In the genomic region with DNA sequence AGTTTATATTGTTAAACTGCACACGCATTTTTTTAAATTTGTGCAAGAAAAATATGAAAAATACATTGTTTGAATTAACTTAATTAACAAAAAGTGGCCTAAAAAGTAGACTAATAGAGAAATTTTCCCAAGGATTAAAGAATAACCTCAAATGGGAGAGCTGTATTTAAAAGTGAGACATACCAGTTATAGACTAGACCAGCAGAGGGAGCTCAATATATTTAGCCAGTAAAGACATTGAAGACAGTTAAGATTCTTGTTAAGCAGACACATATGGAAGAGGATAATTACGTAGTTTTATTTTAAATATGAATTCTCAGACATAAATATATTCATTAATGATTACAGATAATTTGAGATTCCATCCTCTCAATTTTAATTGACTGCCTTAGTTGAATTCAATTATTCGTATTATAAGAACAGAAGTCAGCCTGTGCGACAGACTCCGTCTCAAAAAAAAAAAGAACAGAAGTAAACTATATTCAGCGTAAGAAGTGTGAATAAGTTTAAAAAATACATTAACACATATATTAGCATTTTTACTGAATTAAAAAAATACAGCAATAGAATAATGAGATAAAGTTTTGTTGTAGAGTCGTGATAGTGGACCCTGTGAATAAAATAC, we compare ENCODE assay signal across 9 cellular contexts.
DNase-seq lines count a peak whose midpoint lies in the region; ATAC-seq and TF ChIP-seq lines count a peak whose summit lies in the region.
"Had no signal": no experiment of that assay in that cellular context is flagged by ENCODE, and none has a peak within 500 bp of the region (broad histone marks: within the 10 kb centered on the region; RNA-seq: fewer than 3 reads in every experiment).

No MANE protein-coding gene starts in this region.

- H3K36me3 Mint-ChIP-seq in Caco-2 (ENCODE audit: insufficient read depth, unreplicated experiment) (no peaks in the 10 kb centered on the region), mesothelial cell of epicardium (no peaks in the 10 kb centered on the region)

- DNase-seq in Caco-2 (peak in 1 of 2 experiments; percentile 41), NCI-H748 (lab: John Stamatoyannopoulos, UW; ENCODE audit: unreplicated experiment) (peak; percentile 65), cerebellum (ENCODE audit: low spot score) (peak; percentile 6), mesothelial cell of epicardium (ENCODE audit: low spot score in 2 of 2, unreplicated experiment in 2 of 2) (no peak), KG1 (lab: John Stamatoyannopoulos, UW) (no peak)

- H3K4me1 Mint-ChIP-seq in Caco-2 (ENCODE audit: low read depth, unreplicated experiment) (peaks cover 11% of the 10 kb centered on the region), mesothelial cell of epicardium (peaks cover 11% of the 10 kb centered on the region)

- H3K36me3 ChIP-seq in Caco-2 (ENCODE audit: control insufficient read depth, insufficient read depth, low read length) = no peaks in the 10 kb centered on the region
- H3K36me3 ChIP-seq: SJSA1 had no signal

- H3K27me3 Mint-ChIP-seq in Caco-2 (ENCODE audit: insufficient read depth, unreplicated experiment) (no peaks in the 10 kb centered on the region), mesothelial cell of epicardium (ENCODE audit: low read depth) (no peaks in the 10 kb centered on the region)

- H3K4me3 Mint-ChIP-seq in Caco-2 (ENCODE audit: unreplicated experiment) (no peak overlapping the region), mesothelial cell of epicardium (no peak overlapping the region)

- H3K4me3 ChIP-seq in Caco-2 (ENCODE audit: low read depth, low read length) = no peak overlapping the region
- H3K4me3 ChIP-seq: SJSA1 had no signal

- H3K4me1 ChIP-seq in Caco-2 = no peaks in the 10 kb centered on the region
- H3K4me1 ChIP-seq: SJSA1 had no signal

- ATAC-seq in GM19452 (IDR thresholded peaks at IDR 0.05; ENCODE audit: unreplicated experiment) (peak; percentile 57), HG03439 (IDR thresholded peaks at IDR 0.05; ENCODE audit: unreplicated experiment) (peak; percentile 72), esophagus mucosa (no peak)

- H3K27me3 ChIP-seq in Caco-2 (replicated peaks; ENCODE audit: control insufficient read depth, insufficient read depth, low read length) = no peaks in the 10 kb centered on the region
- H3K27me3 ChIP-seq: SJSA1 had no signal

- H3K9me3 ChIP-seq in Caco-2 = no peaks in the 10 kb centered on the region
- H3K9me3 ChIP-seq: SJSA1 had no signal

- CTCF ChIA-PET in Caco-2 (lab: Charles Lee) = interaction anchor here (0.6 kb wide), 1 partner anchor 1166 kb away, joined by 6 read pairs; no protein-coding TSS in a partner anchor

- intact Hi-C loops in Caco-2 (cut with micrococcal nuclease; ENCODE audit: unreplicated experiment) = loop anchor here (1.0 to 10.0 kb wide), 6 partner anchors 161 to 773 kb away; no protein-coding TSS in a partner anchor

- no peak overlapping the region for H3K27ac Mint-ChIP-seq in Caco-2 (ENCODE audit: unreplicated experiment)
- peak overlapping the region; percentile 71 for H3K27ac Mint-ChIP-seq in mesothelial cell of epicardium

- POLR2A ChIA-PET in Caco-2 (lab: Charles Lee) = no interaction called here

- no TSS peak for BruUV-seq in Caco-2 (replicated peaks; lab: Mats Ljungman, UMichigan)

- no peaks in the 10 kb centered on the region for H3K9me3 Mint-ChIP-seq in Caco-2 (ENCODE audit: unreplicated experiment)
- peaks cover 8% of the 10 kb centered on the region for H3K9me3 Mint-ChIP-seq in mesothelial cell of epicardium

- TF ChIP-seq CTCF in Caco-2 (IDR thresholded peaks at IDR 0.05; ENCODE audit: insufficient read depth in 1 of 2, low read depth in 1 of 2, low read length in 1 of 2, severe bottlenecking in 1 of 2, unreplicated experiment in 1 of 2) = peak; percentile 52 to 54
- TF ChIP-seq CTCF in mesothelial cell of epicardium (IDR thresholded peaks at IDR 0.05; ENCODE audit: unreplicated experiment) = peak; percentile 70

Comparison
In these comparisons a context has a peak if more than half of its experiments do, and no peak if none do; other contexts are left out.
1. DNase-seq: peak in NCI-H748 (single experiment) and cerebellum (single experiment); none in mesothelial cell of epicardium (0 of 2) and KG1 (single experiment).